In genomic region chr6:149965191-149966020, GRCh38 we compare ENCODE assay signal across 7 cellular contexts. TPM values are rescaled to one million over a fixed set of nuclear protein-coding genes. Genes with fewer than 3 reads are reported as not detected.
A peak's percentile ranks its signal among the peaks of the same experiment; 100 is the strongest.
DNase-seq lines count a peak whose midpoint lies in the region; ATAC-seq and TF ChIP-seq lines count a peak whose summit lies in the region.

No MANE protein-coding gene starts in this region.

- H3K36me3 Mint-ChIP-seq in activated T-helper 1 cell treated with anti-CD3 and anti-CD28 coated beads, Interleukin-12 subunit alpha, Interleukin-12 subunit beta, Interleukin-2, Interleukin-4 antibody, amounts not matched to agents 30 ng/mL and 10 ng/mL and 1 ng/mL, durations not matched to agents 14 hours and 24 hours and 36 hours (ENCODE audit: low read depth) = peaks cover 4% of the 10 kb centered on the region

- H3K4me1 ChIP-seq in HUES48 (ENCODE audit: control insufficient read depth, insufficient read depth, low read length) (peaks cover 13% of the 10 kb centered on the region; the same call in 1 of the 2 replicates), hepatocyte (ENCODE audit: insufficient read depth) (peaks cover 14% of the 10 kb centered on the region)

- H4K20me1 ChIP-seq in hepatocyte (ENCODE audit: insufficient read depth, poor library complexity, severe bottlenecking) = no peaks in the 10 kb centered on the region

- H3K36me3 ChIP-seq in HUES48 (ENCODE audit: control insufficient read depth, insufficient read depth, low read length) (no peaks in the 10 kb centered on the region), hepatocyte (replicated peaks; ENCODE audit: insufficient read depth, low read depth) (no peaks in the 10 kb centered on the region)

- peak overlapping the region; percentile 91 for H3K4me3 Mint-ChIP-seq in activated T-helper 1 cell treated with anti-CD3 and anti-CD28 coated beads, Interleukin-12 subunit alpha, Interleukin-12 subunit beta, Interleukin-2, Interleukin-4 antibody, amounts not matched to agents 30 ng/mL and 10 ng/mL and 1 ng/mL, durations not matched to agents 14 hours and 24 hours and 36 hours

- peaks cover 71% of the 10 kb centered on the region for H3K27me3 Mint-ChIP-seq in activated T-helper 1 cell treated with anti-CD3 and anti-CD28 coated beads, Interleukin-12 subunit alpha, Interleukin-12 subunit beta, Interleukin-2, Interleukin-4 antibody, amounts not matched to agents 30 ng/mL and 10 ng/mL and 1 ng/mL, durations not matched to agents 14 hours and 24 hours and 36 hours (ENCODE audit: insufficient read depth)

- H3K9me3 ChIP-seq in HUES48 (ENCODE audit: control insufficient read depth, insufficient read depth, low read length) (no peaks in the 10 kb centered on the region), hepatocyte (ENCODE audit: low read depth) (no peaks in the 10 kb centered on the region)

- peaks cover 33% of the 10 kb centered on the region for H3K4me1 Mint-ChIP-seq in activated T-helper 1 cell treated with anti-CD3 and anti-CD28 coated beads, Interleukin-12 subunit alpha, Interleukin-12 subunit beta, Interleukin-2, Interleukin-4 antibody, amounts not matched to agents 30 ng/mL and 10 ng/mL and 1 ng/mL, durations not matched to agents 14 hours and 24 hours and 36 hours (ENCODE audit: low read depth)

- no peaks in the 10 kb centered on the region for H3K79me2 ChIP-seq in hepatocyte

- H3K9ac ChIP-seq in HUES48 (ENCODE audit: low read depth, low read length) = no peak overlapping the region

- DNase-seq in activated T-helper 1 cell treated with anti-CD3 and anti-CD28 coated beads, Interleukin-12 subunit alpha, Interleukin-12 subunit beta, Interleukin-2, Interleukin-4 antibody, amounts not matched to agents 30 ng/mL and 10 ng/mL and 1 ng/mL, durations not matched to agents 14 hours and 24 hours and 36 hours (ENCODE audit: low spot score) = no peak
- DNase-seq in hepatocyte (ENCODE audit: low spot score) (peak; percentile 28), NCI-H524 treated with DMSO at 0.1 percent for 48 hours (lab: John Stamatoyannopoulos, UW) (no peak)
- peak; percentile 39 for DNase-seq in stimulated activated naive CD8-positive, alpha-beta T cell treated with anti-CD3 and anti-CD28 coated beads, Interleukin-15, Interleukin-2, amounts not matched to agents 100 U/mL and 50 U/mL, for 24 hours
- DNase-seq in activated CD4-positive, CD25-positive, alpha-beta regulatory T cell treated with anti-CD3 and anti-CD28 coated beads, Interleukin-2, amount 50 U/mL, for 72 hours = no peak

- no peaks in the 10 kb centered on the region for H3K9me2 ChIP-seq in hepatocyte (replicated peaks; ENCODE audit: insufficient read depth)

- peak overlapping the region; percentile 96 for H3K4me2 ChIP-seq in hepatocyte

- no peak overlapping the region for H3K27ac ChIP-seq in HUES48 (ENCODE audit: low read depth, low read length)
- no peak overlapping the region for H3K27ac ChIP-seq in hepatocyte

- H2AFZ ChIP-seq in hepatocyte = peak overlapping the region; percentile 91

- H3K4me3 ChIP-seq in HUES48 (ENCODE audit: low read depth, low read length) (peak overlapping the region; percentile 78), hepatocyte (peak overlapping the region; percentile 36)

- peak overlapping the region; percentile 73 for H3K27ac Mint-ChIP-seq in activated T-helper 1 cell treated with anti-CD3 and anti-CD28 coated beads, Interleukin-12 subunit alpha, Interleukin-12 subunit beta, Interleukin-2, Interleukin-4 antibody, amounts not matched to agents 30 ng/mL and 10 ng/mL and 1 ng/mL, durations not matched to agents 14 hours and 24 hours and 36 hours

- no peaks in the 10 kb centered on the region for H3K9me3 Mint-ChIP-seq in activated T-helper 1 cell treated with anti-CD3 and anti-CD28 coated beads, Interleukin-12 subunit alpha, Interleukin-12 subunit beta, Interleukin-2, Interleukin-4 antibody, amounts not matched to agents 30 ng/mL and 10 ng/mL and 1 ng/mL, durations not matched to agents 14 hours and 24 hours and 36 hours

- ATAC-seq in stimulated activated naive CD8-positive, alpha-beta T cell treated with anti-CD3 and anti-CD28 coated beads, Interleukin-15, Interleukin-2, amounts not matched to agents 100 U/mL and 50 U/mL, for 24 hours = no peak
- no peak for ATAC-seq in GM18502 (IDR thresholded peaks at IDR 0.05; ENCODE audit: poor library complexity, unreplicated experiment)

- TF ChIP-seq CTCF in hepatocyte (IDR thresholded peaks at IDR 0.05; ENCODE audit: poor library complexity) = no peak

- intact Hi-C loops in activated T-helper 1 cell treated with anti-CD3 and anti-CD28 coated beads, Interleukin-12 subunit alpha, Interleukin-12 subunit beta, Interleukin-2, Interleukin-4 antibody, amounts not matched to agents 30 ng/mL and 10 ng/mL and 1 ng/mL, durations not matched to agents 14 hours and 24 hours and 36 hours (cut with micrococcal nuclease) = loop anchor here (2.0 to 10.0 kb wide), 2 partner anchors 25 to 1489 kb away; partner anchors contain the start of gene RMND1

- H3K27me3 ChIP-seq in HUES48 (ENCODE audit: control insufficient read depth, insufficient read depth, low read length) (peaks cover 100% of the 10 kb centered on the region), hepatocyte (peaks cover 98% of the 10 kb centered on the region)

- 11% methylated on average over 32 of the region's 38 CpGs for WGBS in hepatocyte (ENCODE audit: low lambda C conversion rate, missing lambda C conversion rate)

RNA-seq across cellular contexts. Expression of gene ULBP1, which starts 1.7 kb away (rescaled TPM):
- total RNA-seq in activated T-helper 1 cell treated with anti-CD3 and anti-CD28 coated beads, Interleukin-12 subunit alpha, Interleukin-12 subunit beta, Interleukin-2, Interleukin-4 antibody, amounts not matched to agents 30 ng/mL and 10 ng/mL and 1 ng/mL, durations not matched to agents 14 hours and 24 hours and 36 hours = 0.91 and 0.99 TPM in 2 replicates
- total RNA-seq in hepatocyte = 0.27 and 0.28 TPM in 2 replicates
- polyA plus RNA-seq in hepatocyte = 0.27 TPM in 1 of 2 replicates, not detected in the other

RNA-seq across cellular contexts. Expression of gene ULBP2, which starts 23.6 kb away (rescaled TPM):
- 0.32 and 0.65 TPM in 2 replicates for total RNA-seq in activated T-helper 1 cell treated with anti-CD3 and anti-CD28 coated beads, Interleukin-12 subunit alpha, Interleukin-12 subunit beta, Interleukin-2, Interleukin-4 antibody, amounts not matched to agents 30 ng/mL and 10 ng/mL and 1 ng/mL, durations not matched to agents 14 hours and 24 hours and 36 hours
- 0.10 and 1.1 TPM in 2 replicates for total RNA-seq in hepatocyte
- polyA plus RNA-seq in hepatocyte = 0.15 and 1.9 TPM in 2 replicates

RNA-seq across cellular contexts. Expression of gene RAET1G, which starts 42.5 kb away (rescaled TPM):
- total RNA-seq in activated T-helper 1 cell treated with anti-CD3 and anti-CD28 coated beads, Interleukin-12 subunit alpha, Interleukin-12 subunit beta, Interleukin-2, Interleukin-4 antibody, amounts not matched to agents 30 ng/mL and 10 ng/mL and 1 ng/mL, durations not matched to agents 14 hours and 24 hours and 36 hours = 0.18 TPM in 1 of 2 replicates, not detected in the other
- total RNA-seq in hepatocyte = 1.5 TPM in 1 of 2 replicates, not detected in the other
- polyA plus RNA-seq in hepatocyte = 0.31 and 4.0 TPM in 2 replicates

RNA-seq across cellular contexts. Expression of gene RAET1L, which starts 59.9 kb away (rescaled TPM):
- not detected in 2 replicates for total RNA-seq in activated T-helper 1 cell treated with anti-CD3 and anti-CD28 coated beads, Interleukin-12 subunit alpha, Interleukin-12 subunit beta, Interleukin-2, Interleukin-4 antibody, amounts not matched to agents 30 ng/mL and 10 ng/mL and 1 ng/mL, durations not matched to agents 14 hours and 24 hours and 36 hours
- not detected in 2 replicates for total RNA-seq in hepatocyte
- polyA plus RNA-seq in hepatocyte = not detected in 2 replicates

Comparison
In these comparisons a context has a peak if more than half of its experiments do, and no peak if none do; other contexts are left out.
1. DNase-seq: peak in hepatocyte (single experiment) and stimulated activated naive CD8-positive, alpha-beta T cell treated with anti-CD3 and anti-CD28 coated beads, Interleukin-15, Interleukin-2, amounts not matched to agents 100 U/mL and 50 U/mL, for 24 hours (single experiment); none in activated T-helper 1 cell treated with anti-CD3 and anti-CD28 coated beads, Interleukin-12 subunit alpha, Interleukin-12 subunit beta, Interleukin-2, Interleukin-4 antibody, amounts not matched to agents 30 ng/mL and 10 ng/mL and 1 ng/mL, durations not matched to agents 14 hours and 24 hours and 36 hours (single experiment), activated CD4-positive, CD25-positive, alpha-beta regulatory T cell treated with anti-CD3 and anti-CD28 coated beads, Interleukin-2, amount 50 U/mL, for 72 hours (single experiment) and NCI-H524 treated with DMSO at 0.1 percent for 48 hours (single experiment).